ENCODE assay signal across 15 cellular contexts in the genomic region with DNA sequence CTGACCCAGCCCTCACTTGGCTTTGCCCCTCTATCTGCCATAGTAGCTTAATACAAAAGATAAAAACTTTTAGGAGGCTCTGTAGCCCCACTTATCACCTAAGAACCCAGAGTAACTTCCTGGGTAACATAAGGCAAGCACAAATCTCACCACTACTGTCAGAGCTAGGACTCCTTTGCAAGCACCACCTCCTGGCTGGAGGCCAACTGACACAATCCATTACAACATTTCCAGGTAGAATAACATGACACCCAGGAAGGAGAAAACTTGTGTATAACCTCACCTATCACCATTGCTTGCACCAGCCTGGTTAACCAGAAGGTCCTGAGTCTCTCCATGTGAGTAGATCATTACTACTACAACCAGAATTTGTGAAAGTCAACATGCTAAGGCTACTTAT.
DNase-seq lines count a peak whose midpoint lies in the region; ATAC-seq and TF ChIP-seq lines count a peak whose summit lies in the region.
"Had no signal": no experiment of that assay in that cellular context is flagged by ENCODE, and none has a peak within 500 bp of the region (broad histone marks: within the 10 kb centered on the region; RNA-seq: fewer than 3 reads in every experiment).

No MANE protein-coding gene starts in this region.

- H3K27ac ChIP-seq in breast epithelium: no peak overlapping the region
- no peak overlapping the region for H3K27ac ChIP-seq in foreskin keratinocyte
- no peak overlapping the region for H3K27ac ChIP-seq in neural progenitor cell
- no peak overlapping the region for H3K27ac ChIP-seq in mesenchymal stem cell (ENCODE audit: low read length, poor library complexity, severe bottlenecking)
- H3K27ac ChIP-seq: 22Rv1; BLaER1 treated with 17β-estradiol and CSF1 and Interleukin-3, amounts not matched to agents 10 nM and 100 nM had no signal

- TF ChIP-seq CTCF in MCF 10A (IDR thresholded peaks at IDR 0.05; ENCODE audit: unreplicated experiment) (no peak), breast epithelium (IDR thresholded peaks at IDR 0.05) (no peak), foreskin keratinocyte (conservative IDR thresholded peaks at IDR 0.05) (no peak), neural progenitor cell (IDR thresholded peaks at IDR 0.05) (no peak)

- POLR2A ChIA-PET in MCF 10A (lab: Yijun Ruan, JAX): no interaction called here

- peaks cover 17% of the 10 kb centered on the region for H3K9me3 Mint-ChIP-seq in MCF 10A (ENCODE audit: unreplicated experiment)
- peaks cover 3% of the 10 kb centered on the region for H3K9me3 Mint-ChIP-seq in neural progenitor cell

- H3K79me2 ChIP-seq in neural progenitor cell (ENCODE audit: low read depth): no peaks in the 10 kb centered on the region

- H2BK15ac ChIP-seq in mesenchymal stem cell (ENCODE audit: low read depth, poor library complexity, severe bottlenecking): no peak overlapping the region

- H3K4me3 ChIP-seq in breast epithelium (no peak overlapping the region), neural progenitor cell (no peak overlapping the region), mesenchymal stem cell (ENCODE audit: insufficient read depth in 1 of 2, low read depth in 1 of 2, low read length in 2 of 2) (no peak overlapping the region), MG63 (no peak overlapping the region)
- H3K4me3 ChIP-seq: BLaER1 treated with 17β-estradiol and CSF1 and Interleukin-3, amounts not matched to agents 10 nM and 100 nM; HAP-1 had no signal

- H4K91ac ChIP-seq in mesenchymal stem cell (ENCODE audit: low read length): no peak overlapping the region

- intact Hi-C loops in MCF 10A (cut with micrococcal nuclease): no loop called here
- intact Hi-C loops in breast epithelium (cut with DNase I; ENCODE audit: low total_unique reads): no loop called here

- no peaks in the 10 kb centered on the region for H3K36me3 ChIP-seq in breast epithelium
- H3K36me3 ChIP-seq in neural progenitor cell: no peaks in the 10 kb centered on the region
- no peaks in the 10 kb centered on the region for H3K36me3 ChIP-seq in mesenchymal stem cell (ENCODE audit: control insufficient read depth in 1 of 2, insufficient read depth in 2 of 2, low read depth in 1 of 2, low read length in 2 of 2)
- H3K36me3 ChIP-seq in MG63: no peaks in the 10 kb centered on the region
- H3K36me3 ChIP-seq: BLaER1 treated with 17β-estradiol and CSF1 and Interleukin-3, amounts not matched to agents 10 nM and 100 nM; HAP-1 had no signal

- no peak overlapping the region for H3K18ac ChIP-seq in mesenchymal stem cell (ENCODE audit: low read depth in 1 of 2, low read length in 2 of 2)

- H2BK5ac ChIP-seq in mesenchymal stem cell (ENCODE audit: low read depth, low read length, poor library complexity, severe bottlenecking): no peak overlapping the region

- H3K14ac ChIP-seq in mesenchymal stem cell (ENCODE audit: low read length in 2 of 2): no peak overlapping the region

- H3K27me3 Mint-ChIP-seq in MCF 10A (ENCODE audit: insufficient read depth, unreplicated experiment): peaks cover 12% of the 10 kb centered on the region
- H3K27me3 Mint-ChIP-seq in neural progenitor cell (ENCODE audit: insufficient read depth, low read depth): no peaks in the 10 kb centered on the region
- H3K27me3 Mint-ChIP-seq: CD4-positive, CD25-positive, alpha-beta regulatory T cell had no signal

- no peak overlapping the region for H2AK5ac ChIP-seq in mesenchymal stem cell (ENCODE audit: low read length, severe bottlenecking)

- no peaks in the 10 kb centered on the region for H3K4me1 ChIP-seq in breast epithelium
- H3K4me1 ChIP-seq in foreskin keratinocyte: no peaks in the 10 kb centered on the region
- H3K4me1 ChIP-seq in neural progenitor cell: no peaks in the 10 kb centered on the region
- no peaks in the 10 kb centered on the region for H3K4me1 ChIP-seq in mesenchymal stem cell (ENCODE audit: control insufficient read depth, insufficient read depth, low read depth, low read length)
- H3K4me1 ChIP-seq: BLaER1 treated with 17β-estradiol and CSF1 and Interleukin-3, amounts not matched to agents 10 nM and 100 nM; HAP-1 had no signal

- no peaks in the 10 kb centered on the region for H4K20me1 ChIP-seq in neural progenitor cell (ENCODE audit: low read depth)
- H4K20me1 ChIP-seq: BLaER1 treated with 17β-estradiol and CSF1 and Interleukin-3, amounts not matched to agents 10 nM and 100 nM had no signal

- no peak overlapping the region for H3K9ac ChIP-seq in neural progenitor cell
- no peak overlapping the region for H3K9ac ChIP-seq in mesenchymal stem cell (ENCODE audit: low read length)
- H3K9ac ChIP-seq: BLaER1 treated with 17β-estradiol and CSF1 and Interleukin-3, amounts not matched to agents 10 nM and 100 nM had no signal

- no peak overlapping the region for H3K23ac ChIP-seq in mesenchymal stem cell (ENCODE audit: low read length in 2 of 2)

- no peak overlapping the region for H3K4ac ChIP-seq in mesenchymal stem cell (ENCODE audit: low read depth in 1 of 2, low read length in 2 of 2)

- no peak for TF ChIP-seq POLR2A in breast epithelium (IDR thresholded peaks at IDR 0.05)

- H3K79me1 ChIP-seq in mesenchymal stem cell (replicated peaks; ENCODE audit: low read length, poor library complexity, severe bottlenecking): no peaks in the 10 kb centered on the region

- CTCF ChIA-PET in MCF 10A (lab: Yijun Ruan, JAX): interaction anchor here (0.6 to 0.9 kb wide), 3 partner anchors 75 to 1877 kb away, joined by 3 to 4 read pairs (median 3); no protein-coding TSS in a partner anchor

- H3K4me3 Mint-ChIP-seq in MCF 10A (ENCODE audit: unreplicated experiment) (no peak overlapping the region), neural progenitor cell (no peak overlapping the region)
- H3K4me3 Mint-ChIP-seq: CD4-positive, CD25-positive, alpha-beta regulatory T cell had no signal

- H3K27me3 ChIP-seq in breast epithelium (no peaks in the 10 kb centered on the region), foreskin keratinocyte (no peaks in the 10 kb centered on the region), neural progenitor cell (no peaks in the 10 kb centered on the region), mesenchymal stem cell (ENCODE audit: control insufficient read depth in 1 of 2, insufficient read depth in 1 of 2, low read length in 2 of 2) (no peaks in the 10 kb centered on the region), MG63 (no peaks in the 10 kb centered on the region)
- H3K27me3 ChIP-seq: BLaER1 treated with 17β-estradiol and CSF1 and Interleukin-3, amounts not matched to agents 10 nM and 100 nM had no signal

- no peaks in the 10 kb centered on the region for H3K36me3 Mint-ChIP-seq in MCF 10A (ENCODE audit: insufficient read depth, unreplicated experiment)
- H3K36me3 Mint-ChIP-seq in neural progenitor cell: no peaks in the 10 kb centered on the region
- H3K36me3 Mint-ChIP-seq: CD4-positive, CD25-positive, alpha-beta regulatory T cell had no signal

- H3F3A ChIP-seq in neural progenitor cell (ENCODE audit: low read depth): no peaks in the 10 kb centered on the region

- no peak overlapping the region for H2AFZ ChIP-seq in neural progenitor cell (replicated peaks)
- H2AFZ ChIP-seq in mesenchymal stem cell (ENCODE audit: low read depth, low read length): no peak overlapping the region

- peaks cover 13% of the 10 kb centered on the region for H3K4me1 Mint-ChIP-seq in MCF 10A (ENCODE audit: insufficient read depth, unreplicated experiment)
- no peaks in the 10 kb centered on the region for H3K4me1 Mint-ChIP-seq in neural progenitor cell
- H3K4me1 Mint-ChIP-seq: CD4-positive, CD25-positive, alpha-beta regulatory T cell had no signal

- H3K9me3 ChIP-seq in breast epithelium (peaks cover 0 to 16% of the 10 kb centered on the region in 2 donors), neural progenitor cell (ENCODE audit: low read depth) (no peaks in the 10 kb centered on the region), mesenchymal stem cell (ENCODE audit: control insufficient read depth, low read length) (peaks cover 12% of the 10 kb centered on the region), MG63 (no peaks in the 10 kb centered on the region)
- H3K9me3 ChIP-seq: HAP-1 had no signal

- no peak overlapping the region for H2BK120ac ChIP-seq in mesenchymal stem cell (ENCODE audit: low read depth, low read length)

- H3K27ac Mint-ChIP-seq in MCF 10A (ENCODE audit: low read depth, unreplicated experiment): no peak overlapping the region
- peak overlapping the region; percentile 44 for H3K27ac Mint-ChIP-seq in neural progenitor cell
- H3K27ac Mint-ChIP-seq: CD4-positive, CD25-positive, alpha-beta regulatory T cell had no signal

- ATAC-seq in foreskin keratinocyte (peak; percentile 14), HG03457 (IDR thresholded peaks at IDR 0.05; ENCODE audit: unreplicated experiment) (no peak)
- ATAC-seq: HepG2 had no signal

- no peak overlapping the region for H2BK12ac ChIP-seq in mesenchymal stem cell (ENCODE audit: low read length in 2 of 2)

- no peak overlapping the region for H4K8ac ChIP-seq in mesenchymal stem cell (ENCODE audit: low read length)

- BruUV-seq in MCF 10A (replicated peaks; lab: Mats Ljungman, UMichigan): no TSS peak

- DNase-seq in MCF 10A (ENCODE audit: unreplicated experiment) (peak; percentile 86), breast epithelium (ENCODE audit: low spot score in 2 of 2) (no peak), foreskin keratinocyte (peak; percentile 29 to 54), neural progenitor cell (ENCODE audit: low spot score) (no peak), mesenchymal stem cell (no peak), MG63 (no peak)
- DNase-seq in stimulated activated CD4-positive, alpha-beta T cell treated with anti-CD3 and anti-CD28 coated beads, Interleukin-4, amount 100 ng/mL, for 4 hours: no peak
- DNase-seq: AML-193; CD4-positive, CD25-positive, alpha-beta regulatory T cell; DMS 273 treated with DMSO at 0.1 percent for 48 hours had no signal

- H3K4me2 ChIP-seq in neural progenitor cell (no peak overlapping the region), mesenchymal stem cell (ENCODE audit: low read length, poor library complexity, severe bottlenecking) (no peak overlapping the region)
- H3K4me2 ChIP-seq: BLaER1 treated with 17β-estradiol and CSF1 and Interleukin-3, amounts not matched to agents 10 nM and 100 nM had no signal

Comparison
In these comparisons a context has a peak if more than half of its experiments do, and no peak if none do; other contexts are left out.
1. DNase-seq: peak in MCF 10A (single experiment) and foreskin keratinocyte (2 of 2); none in breast epithelium (0 of 2), neural progenitor cell (single experiment), mesenchymal stem cell (single experiment), MG63 (single experiment) and stimulated activated CD4-positive, alpha-beta T cell treated with anti-CD3 and anti-CD28 coated beads, Interleukin-4, amount 100 ng/mL, for 4 hours (0 of 2).